Comparison of ENCODE assay signal across 8 cellular contexts in the genomic region with DNA sequence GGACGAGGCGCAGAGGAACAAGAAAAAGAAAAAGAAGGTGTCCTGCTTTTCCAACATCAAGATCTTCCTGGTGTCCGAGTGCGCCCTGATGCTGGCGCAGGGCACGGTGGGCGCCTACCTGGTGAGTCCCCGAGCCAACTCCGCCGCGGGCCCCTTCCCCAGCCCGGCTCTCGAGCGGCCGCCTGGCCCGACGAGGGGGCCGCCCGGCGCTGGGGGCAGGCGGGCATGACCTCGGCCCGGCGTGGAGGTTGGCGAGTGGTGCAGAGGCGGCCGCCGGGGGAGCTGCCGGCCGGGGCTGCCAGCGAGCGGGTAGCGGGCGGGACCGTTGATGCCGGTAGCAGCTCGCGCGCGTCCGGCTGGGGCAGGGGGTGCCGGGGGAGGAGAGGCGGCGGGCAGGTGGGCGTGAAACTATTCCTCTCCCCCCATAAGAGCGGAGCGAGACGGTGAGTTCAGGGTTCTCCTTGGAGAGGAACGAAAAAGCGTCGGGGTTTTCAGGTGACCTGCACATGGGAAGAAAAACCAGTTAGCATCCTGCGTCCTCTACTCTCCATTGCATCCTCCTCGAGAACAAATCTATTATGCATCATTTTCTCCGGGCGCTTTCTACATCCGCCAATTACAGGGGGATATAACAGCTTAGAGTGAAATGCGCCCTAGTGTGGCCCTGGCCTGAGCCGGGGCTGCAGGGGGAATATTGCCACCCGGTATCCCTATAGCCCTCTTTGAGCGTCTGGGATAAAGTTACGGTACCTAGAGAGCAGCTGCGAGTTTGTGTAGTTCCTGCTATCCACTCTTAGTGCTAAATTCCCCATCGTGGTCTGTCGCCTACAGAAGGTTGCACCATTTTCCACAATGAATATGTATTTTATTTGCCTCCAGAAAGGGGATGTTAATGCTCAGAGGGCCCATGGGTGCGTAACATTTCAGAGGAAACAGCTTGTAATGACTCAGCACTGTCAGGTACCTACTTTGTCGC. TPM values are rescaled to one million over a fixed set of nuclear protein-coding genes. Genes with fewer than 3 reads are reported as not detected.
DNase-seq lines count a peak whose midpoint lies in the region; ATAC-seq and TF ChIP-seq lines count a peak whose summit lies in the region.

No MANE protein-coding gene starts in this region.

- peaks cover 34% of the 10 kb centered on the region for H3K4me1 ChIP-seq in ACC112 (ENCODE audit: control insufficient read depth, insufficient read depth, low read length, unreplicated experiment)
- peaks cover 32% of the 10 kb centered on the region for H3K4me1 ChIP-seq in body of pancreas
- H3K4me1 ChIP-seq in iPS DF 6.9 (ENCODE audit: control insufficient read depth, insufficient read depth, low read length), result peaks cover 4% of the 10 kb centered on the region

- TF ChIP-seq POLR2A in body of pancreas (IDR thresholded peaks at IDR 0.05), result no peak

- WGBS in body of pancreas, 2 donors, result 4 to 20% methylated on average over 23 to 66 of the region's 66 CpGs
- WGBS in iPS DF 6.9 (ENCODE audit: insufficient coverage, insufficient read length), result no CpG with 5 or more reads among the region's 66 CpGs

- H2AFZ ChIP-seq in ACC112 (ENCODE audit: low read length, unreplicated experiment), result peak overlapping the region; percentile 84

- DNase-seq in HK-2 (ENCODE audit: unreplicated experiment), result peak; percentile 45
- peak; percentile 45 for DNase-seq in SW480 (ENCODE audit: low spot score)
- DNase-seq in body of pancreas, result peak; percentile 25 to 45 (median 33)
- DNase-seq in iPS DF 6.9 (ENCODE audit: low read depth, low spot score), result no peak
- DNase-seq in sciatic nerve (ENCODE audit: low spot score), result peak; percentile 70
- DNase-seq in GM10248 (ENCODE audit: extremely low spot score), result no peak

- H3K27me3 ChIP-seq in ACC112 (ENCODE audit: insufficient read depth, low read length) (no peaks in the 10 kb centered on the region), body of pancreas (no peaks in the 10 kb centered on the region), iPS DF 6.9 (ENCODE audit: control insufficient read depth, insufficient read depth, low read length) (no peaks in the 10 kb centered on the region; the same call in 1 of the 2 replicates)

- TF ChIP-seq CTCF in body of pancreas (IDR thresholded peaks at IDR 0.05), result peak in 1 of 7 experiments; percentile 18
- no peak for TF ChIP-seq CTCF in GM10248 (IDR thresholded peaks at IDR 0.05; ENCODE audit: control extremely low read depth, extremely low read depth, low read depth, missing control alignments)

- peak overlapping the region; percentile 82 for H3K4me3 ChIP-seq in ACC112 (ENCODE audit: low read depth, low read length)
- peak overlapping the region in 1 of 2 donors; percentile 57 for H3K4me3 ChIP-seq in body of pancreas
- H3K4me3 ChIP-seq in iPS DF 6.9 (ENCODE audit: low read length), result peak overlapping the region; percentile 77; the same call in 1 of the 2 replicates

- ATAC-seq in body of pancreas (peak; percentile 43), sciatic nerve (peak; percentile 38), GM21717 (IDR thresholded peaks at IDR 0.05; ENCODE audit: unreplicated experiment) (no peak)

- H3K9me3 ChIP-seq in body of pancreas (no peaks in the 10 kb centered on the region), iPS DF 6.9 (ENCODE audit: control insufficient read depth, insufficient read depth, low read length) (no peaks in the 10 kb centered on the region)

- H3K36me3 ChIP-seq in ACC112 (ENCODE audit: insufficient read depth, low read length) (no peaks in the 10 kb centered on the region), body of pancreas (replicated peaks in 1 of 2; ENCODE audit: insufficient read depth in 1 of 2, low read depth in 2 of 2) (no peaks in the 10 kb centered on the region), iPS DF 6.9 (ENCODE audit: control insufficient read depth, insufficient read depth, low read length) (no peaks in the 10 kb centered on the region)

- POLR2A ChIA-PET in GM10248 (lab: Yijun Ruan, JAX), result no interaction called here

- CTCF ChIA-PET in GM10248 (lab: Yijun Ruan, JAX), result interaction anchor here (1.3 to 1.6 kb wide), 2 partner anchors 14 to 38 kb away, joined by 3 to 5 read pairs; no protein-coding TSS in a partner anchor

- H3K79me2 ChIP-seq in ACC112 (ENCODE audit: control insufficient read depth, insufficient read depth, low read length, unreplicated experiment), result peaks cover 30% of the 10 kb centered on the region

- intact Hi-C loops in body of pancreas (cut with DNase I) (no loop called here), sciatic nerve (cut with DNase I) (loop anchor here (10.0 kb wide), 2 partner anchors 91 to 221 kb away; no protein-coding TSS in a partner anchor)

- H3K27ac ChIP-seq in ACC112 (ENCODE audit: low read depth, low read length), result peak overlapping the region; percentile 71; the same call in 1 of the 2 replicates
- peak overlapping the region; percentile 53 to 88 (median 78) for H3K27ac ChIP-seq in body of pancreas
- H3K27ac ChIP-seq in iPS DF 6.9 (ENCODE audit: low read length), result no peak overlapping the region

RNA-seq across cellular contexts. Expression of gene SLCO3A1, which starts 0.7 kb away (rescaled TPM):
- 10 to 100 TPM in 1 of 2 donors, 1 to 10 TPM in 1; 5.7 to 12.9 TPM for total RNA-seq in body of pancreas
- total RNA-seq in sciatic nerve, result 36.4 TPM

Comparison
In these comparisons a context has a peak if more than half of its experiments do, and no peak if none do; other contexts are left out.
1. DNase-seq: peak in HK-2 (single experiment), SW480 (single experiment), body of pancreas (4 of 4) and sciatic nerve (single experiment); none in iPS DF 6.9 (single experiment) and GM10248 (single experiment).